In genomic region chr1:221105578-221105977, GRCh38 we compare ENCODE assay signal across 25 cellular contexts.
"Had no signal": no experiment of that assay in that cellular context is flagged by ENCODE, and none has a peak within 500 bp of the region (broad histone marks: within the 10 kb centered on the region; RNA-seq: fewer than 3 reads in every experiment).

No MANE protein-coding gene starts in this region.

- H3K27me3 ChIP-seq: body of pancreas, Peyer's patch, SJCRH30 had no signal

- H3K4me1 ChIP-seq: body of pancreas, Peyer's patch had no signal

- H3K4me3 ChIP-seq: body of pancreas, Peyer's patch, SJCRH30 had no signal

- H3K4me3 Mint-ChIP-seq: activated CD8-positive, alpha-beta T cell treated with anti-CD3 and anti-CD28 coated beads, Interleukin-2, amount 10 ng/mL, durations not matched to agents 7 days and 5 days; activated naive CD4-positive, alpha-beta T cell treated with anti-CD3 and anti-CD28 coated beads, Interleukin-2, amount 50 U/mL, for 24 hours; WTC11 had no signal

- H3K36me3 Mint-ChIP-seq: activated naive CD4-positive, alpha-beta T cell treated with anti-CD3 and anti-CD28 coated beads, Interleukin-2, amount 50 U/mL, for 24 hours; WTC11 had no signal

- H3K4me1 Mint-ChIP-seq: activated naive CD4-positive, alpha-beta T cell treated with anti-CD3 and anti-CD28 coated beads, Interleukin-2, amount 50 U/mL, for 24 hours had no signal

- ATAC-seq: activated CD8-positive, alpha-beta T cell treated with anti-CD3 and anti-CD28 coated beads, Interleukin-2, amount 10 ng/mL, durations not matched to agents 7 days and 5 days; body of pancreas; WTC11 had no signal

- FAIRE-seq: bronchial epithelial cell had no signal

- H3K9me3 Mint-ChIP-seq: activated naive CD4-positive, alpha-beta T cell treated with anti-CD3 and anti-CD28 coated beads, Interleukin-2, amount 50 U/mL, for 24 hours had no signal

- H3K9me3 ChIP-seq: body of pancreas, Peyer's patch, SK-N-SH had no signal

- H3K4me2 ChIP-seq: KMS-11, SK-N-SH had no signal

- H3K36me3 ChIP-seq: Peyer's patch, SJCRH30 had no signal

- H3K27ac Mint-ChIP-seq: activated CD8-positive, alpha-beta T cell treated with anti-CD3 and anti-CD28 coated beads, Interleukin-2, amount 10 ng/mL, durations not matched to agents 7 days and 5 days; activated naive CD4-positive, alpha-beta T cell treated with anti-CD3 and anti-CD28 coated beads, Interleukin-2, amount 50 U/mL, for 24 hours; WTC11 had no signal

- H3K9ac ChIP-seq: KMS-11, SK-N-SH had no signal

- H3K27ac ChIP-seq: body of pancreas, KMS-11, Peyer's patch, RWPE1, SJCRH30 had no signal

- DNase-seq: activated CD4-positive, alpha-beta T cell treated with anti-CD3 and anti-CD28 coated beads for 48 hours; activated CD4-positive, alpha-beta T cell treated with anti-CD3 and anti-CD28 coated beads, Interleukin-2, amount 50 U/mL, for 4 hours; activated CD4-positive, CD25-positive, alpha-beta regulatory T cell treated with anti-CD3 and anti-CD28 coated beads, Interleukin-2, amount 50 U/mL, for 72 hours; activated CD8-positive, alpha-beta memory T cell treated with anti-CD3 and anti-CD28 coated beads, Interleukin-2, amount 50 U/mL, for 48 hours; activated CD8-positive, alpha-beta T cell treated with anti-CD3 and anti-CD28 coated beads, Interleukin-2, amount 10 ng/mL, durations not matched to agents 7 days and 5 days; activated T-cell treated with anti-CD3 and anti-CD28 coated beads, Interleukin-2, amount 50 U/mL, for 1 hour; aorta; body of pancreas; central memory CD4-positive, alpha-beta T cell; NCI-H1048; NCI-H146; NCI-H187 treated with DMSO at 0.1 percent for 48 hours; NCI-H2081 treated with DMSO at 0.1 percent for 48 hours; NCI-H446; NCI-H524; Peyer's patch; Right ventricle myocardium superior; SJCRH30; SK-N-SH; T-helper 1 cell had no signal
